ENCODE assay signal across 11 cellular contexts in genomic region chr11:30487200-30487898, GRCh38.
DNase-seq lines count a peak whose midpoint lies in the region; ATAC-seq, FAIRE-seq and TF ChIP-seq lines count a peak whose summit lies in the region.
"Had no signal": no experiment of that assay in that cellular context is flagged by ENCODE, and none has a peak within 500 bp of the region (broad histone marks: within the 10 kb centered on the region; RNA-seq: fewer than 3 reads in every experiment).

No MANE protein-coding gene starts in this region.

- TF ChIP-seq POLR2A in gastroesophageal sphincter (IDR thresholded peaks at IDR 0.05), result no peak

- no peak for FAIRE-seq in GM19239 (lab: Jason Lieb, UNC)
- FAIRE-seq: endothelial cell of umbilical vein, islet of Langerhans had no signal

- peaks cover 8% of the 10 kb centered on the region for H3K27me3 Mint-ChIP-seq in CD4-positive, CD25-positive, alpha-beta regulatory T cell
- no peaks in the 10 kb centered on the region for H3K27me3 Mint-ChIP-seq in nephron progenitor cell (ENCODE audit: low read depth, poor library complexity)
- H3K27me3 Mint-ChIP-seq in effector memory CD8-positive, alpha-beta T cell, result no peaks in the 10 kb centered on the region

- H3K27me3 ChIP-seq in CD4-positive, CD25-positive, alpha-beta regulatory T cell (ENCODE audit: control insufficient read depth, insufficient read depth, low read length), result no peaks in the 10 kb centered on the region
- no peaks in the 10 kb centered on the region for H3K27me3 ChIP-seq in gastroesophageal sphincter
- H3K27me3 ChIP-seq: MG63 had no signal

- no peaks in the 10 kb centered on the region for H3K4me1 Mint-ChIP-seq in CD4-positive, CD25-positive, alpha-beta regulatory T cell
- H3K4me1 Mint-ChIP-seq in nephron progenitor cell, result peaks cover 33% of the 10 kb centered on the region
- H3K4me1 Mint-ChIP-seq in effector memory CD8-positive, alpha-beta T cell (ENCODE audit: low read depth in 2 of 2), result no peaks in the 10 kb centered on the region

- TF ChIP-seq CTCF in gastroesophageal sphincter (IDR thresholded peaks at IDR 0.05), result no peak
- no peak for TF ChIP-seq CTCF in nephron progenitor cell (IDR thresholded peaks at IDR 0.05)

- peak; percentile 37 to 40 for ATAC-seq in CD4-positive, CD25-positive, alpha-beta regulatory T cell (ENCODE audit: low read depth in 2 of 2)
- ATAC-seq in gastroesophageal sphincter, result peak; percentile 77
- no peak for ATAC-seq in GM21825 (IDR thresholded peaks at IDR 0.05; ENCODE audit: unreplicated experiment)
- no peak for ATAC-seq in effector memory CD8-positive, alpha-beta T cell (replicated peaks)

- 73 to 90% methylated on average over 2 to 3 of the region's 3 CpGs for WGBS in gastroesophageal sphincter (ENCODE audit: low coverage in 1 of 2), 2 donors

- no peak overlapping the region for H3K27ac ChIP-seq in CD4-positive, CD25-positive, alpha-beta regulatory T cell (ENCODE audit: insufficient read depth, low read length, poor library complexity, severe bottlenecking)
- H3K27ac ChIP-seq in gastroesophageal sphincter, result peak overlapping the region in 3 of 4 donors; percentile 25 to 68 (median 61)

- no peak for TF ChIP-seq EP300 in gastroesophageal sphincter (IDR thresholded peaks at IDR 0.05)

- no peaks in the 10 kb centered on the region for H3K36me3 Mint-ChIP-seq in CD4-positive, CD25-positive, alpha-beta regulatory T cell
- no peaks in the 10 kb centered on the region for H3K36me3 Mint-ChIP-seq in nephron progenitor cell (ENCODE audit: low read depth)
- no peaks in the 10 kb centered on the region for H3K36me3 Mint-ChIP-seq in effector memory CD8-positive, alpha-beta T cell (ENCODE audit: insufficient read depth)

- H3K9me3 Mint-ChIP-seq in CD4-positive, CD25-positive, alpha-beta regulatory T cell, result peaks cover 0 to 4% (median 0%) of the 10 kb centered on the region in 7 donors
- no peaks in the 10 kb centered on the region for H3K9me3 Mint-ChIP-seq in nephron progenitor cell
- H3K9me3 Mint-ChIP-seq in effector memory CD8-positive, alpha-beta T cell, result no peaks in the 10 kb centered on the region

- H3K9me3 ChIP-seq in CD4-positive, CD25-positive, alpha-beta regulatory T cell (ENCODE audit: control insufficient read depth in 2 of 2, low read length in 2 of 2), result no peaks in the 10 kb centered on the region
- H3K9me3 ChIP-seq in gastroesophageal sphincter, result no peaks in the 10 kb centered on the region
- H3K9me3 ChIP-seq: MG63 had no signal

- H3K4me3 Mint-ChIP-seq in CD4-positive, CD25-positive, alpha-beta regulatory T cell, result no peak overlapping the region
- no peak overlapping the region for H3K4me3 Mint-ChIP-seq in nephron progenitor cell
- no peak overlapping the region for H3K4me3 Mint-ChIP-seq in effector memory CD8-positive, alpha-beta T cell

- no peak for DNase-seq in CD4-positive, CD25-positive, alpha-beta regulatory T cell
- DNase-seq in OCI-M1 (lab: John Stamatoyannopoulos, UW) (peak; percentile 37), nephron progenitor cell (no peak), GM19239 (ENCODE audit: insufficient read length, low spot score) (no peak), COLO829 (ENCODE audit: low spot score) (no peak)
- no peak for DNase-seq in effector memory CD8-positive, alpha-beta T cell
- DNase-seq: MG63 had no signal

- no peaks in the 10 kb centered on the region for H3K36me3 ChIP-seq in CD4-positive, CD25-positive, alpha-beta regulatory T cell (ENCODE audit: control insufficient read depth, insufficient read depth, low read length)
- no peaks in the 10 kb centered on the region for H3K36me3 ChIP-seq in gastroesophageal sphincter
- H3K36me3 ChIP-seq: MG63 had no signal

- H3K4me3 ChIP-seq in CD4-positive, CD25-positive, alpha-beta regulatory T cell (ENCODE audit: low read depth, low read length), result no peak overlapping the region
- H3K4me3 ChIP-seq in gastroesophageal sphincter, result no peak overlapping the region
- H3K4me3 ChIP-seq: MG63 had no signal

- no peaks in the 10 kb centered on the region for H3K4me1 ChIP-seq in CD4-positive, CD25-positive, alpha-beta regulatory T cell (ENCODE audit: control insufficient read depth, insufficient read depth, low read length, poor library complexity, severe bottlenecking)
- peaks cover 0 to 44% (median 12%) of the 10 kb centered on the region in 3 donors for H3K4me1 ChIP-seq in gastroesophageal sphincter

- no peak overlapping the region for H3K27ac Mint-ChIP-seq in CD4-positive, CD25-positive, alpha-beta regulatory T cell
- peak overlapping the region; percentile 17 for H3K27ac Mint-ChIP-seq in nephron progenitor cell
- no peak overlapping the region for H3K27ac Mint-ChIP-seq in effector memory CD8-positive, alpha-beta T cell

Comparison
In these comparisons a context has a peak if more than half of its experiments do, and no peak if none do; other contexts are left out.
1. ATAC-seq: peak in CD4-positive, CD25-positive, alpha-beta regulatory T cell (2 of 2) and gastroesophageal sphincter (single experiment); none in GM21825 (single experiment) and effector memory CD8-positive, alpha-beta T cell (single experiment).